Comparison of ENCODE assay signal across 1 cellular context in the genomic region with DNA sequence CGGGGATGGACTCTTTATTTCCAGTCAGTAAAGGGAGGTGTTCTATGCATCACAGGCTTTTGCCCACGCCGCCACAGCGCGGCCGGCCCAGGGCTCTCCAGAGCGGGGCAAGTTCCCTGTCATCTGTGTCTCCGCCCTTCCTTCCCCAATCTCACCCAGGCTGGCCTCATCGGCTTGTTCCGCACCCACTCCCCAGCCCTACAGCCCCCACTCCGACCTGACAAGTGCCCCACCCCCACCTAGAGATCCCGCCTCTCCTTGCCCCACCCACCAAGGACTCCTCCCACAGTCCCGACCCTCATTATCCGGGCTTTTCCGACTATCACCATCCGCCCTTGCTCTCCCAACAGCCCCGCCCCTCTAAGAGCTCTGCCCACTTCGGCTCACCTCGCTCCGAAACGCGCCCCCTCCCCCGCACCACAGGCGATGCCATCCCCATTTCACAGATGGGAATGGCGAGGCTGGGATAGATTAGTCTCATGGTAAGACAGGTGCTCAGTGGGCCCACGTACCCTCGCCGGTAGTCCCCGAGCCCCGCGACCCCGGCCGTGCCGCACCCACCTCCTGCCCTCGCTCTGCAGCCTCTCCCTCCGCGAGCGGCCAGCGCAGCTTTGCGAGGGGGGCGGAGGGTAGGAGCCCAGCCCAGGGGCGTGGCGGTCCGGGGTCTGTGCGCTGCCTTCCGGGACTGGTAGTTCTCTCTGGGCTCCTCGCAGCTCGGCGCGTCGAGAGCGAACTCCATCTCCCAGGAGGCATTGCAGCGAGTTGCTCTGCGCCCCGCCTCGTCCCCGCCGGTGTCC.
TF ChIP-seq lines count a peak whose summit lies in the region.

A gene with protein sequence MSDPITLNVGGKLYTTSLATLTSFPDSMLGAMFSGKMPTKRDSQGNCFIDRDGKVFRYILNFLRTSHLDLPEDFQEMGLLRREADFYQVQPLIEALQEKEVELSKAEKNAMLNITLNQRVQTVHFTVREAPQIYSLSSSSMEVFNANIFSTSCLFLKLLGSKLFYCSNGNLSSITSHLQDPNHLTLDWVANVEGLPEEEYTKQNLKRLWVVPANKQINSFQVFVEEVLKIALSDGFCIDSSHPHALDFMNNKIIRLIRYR (minus strand): TSS at position 615 of the 797 bp plus-strand sequence. CDS start 14,072 bp downstream, outside the sequence.

TF ChIP-seq in HepG2, 621 proteins besides CTCF, POLR2A, EP300 and RAD21 (continued from another document and continues in another):
- TF ChIP-seq, protein P1, sequence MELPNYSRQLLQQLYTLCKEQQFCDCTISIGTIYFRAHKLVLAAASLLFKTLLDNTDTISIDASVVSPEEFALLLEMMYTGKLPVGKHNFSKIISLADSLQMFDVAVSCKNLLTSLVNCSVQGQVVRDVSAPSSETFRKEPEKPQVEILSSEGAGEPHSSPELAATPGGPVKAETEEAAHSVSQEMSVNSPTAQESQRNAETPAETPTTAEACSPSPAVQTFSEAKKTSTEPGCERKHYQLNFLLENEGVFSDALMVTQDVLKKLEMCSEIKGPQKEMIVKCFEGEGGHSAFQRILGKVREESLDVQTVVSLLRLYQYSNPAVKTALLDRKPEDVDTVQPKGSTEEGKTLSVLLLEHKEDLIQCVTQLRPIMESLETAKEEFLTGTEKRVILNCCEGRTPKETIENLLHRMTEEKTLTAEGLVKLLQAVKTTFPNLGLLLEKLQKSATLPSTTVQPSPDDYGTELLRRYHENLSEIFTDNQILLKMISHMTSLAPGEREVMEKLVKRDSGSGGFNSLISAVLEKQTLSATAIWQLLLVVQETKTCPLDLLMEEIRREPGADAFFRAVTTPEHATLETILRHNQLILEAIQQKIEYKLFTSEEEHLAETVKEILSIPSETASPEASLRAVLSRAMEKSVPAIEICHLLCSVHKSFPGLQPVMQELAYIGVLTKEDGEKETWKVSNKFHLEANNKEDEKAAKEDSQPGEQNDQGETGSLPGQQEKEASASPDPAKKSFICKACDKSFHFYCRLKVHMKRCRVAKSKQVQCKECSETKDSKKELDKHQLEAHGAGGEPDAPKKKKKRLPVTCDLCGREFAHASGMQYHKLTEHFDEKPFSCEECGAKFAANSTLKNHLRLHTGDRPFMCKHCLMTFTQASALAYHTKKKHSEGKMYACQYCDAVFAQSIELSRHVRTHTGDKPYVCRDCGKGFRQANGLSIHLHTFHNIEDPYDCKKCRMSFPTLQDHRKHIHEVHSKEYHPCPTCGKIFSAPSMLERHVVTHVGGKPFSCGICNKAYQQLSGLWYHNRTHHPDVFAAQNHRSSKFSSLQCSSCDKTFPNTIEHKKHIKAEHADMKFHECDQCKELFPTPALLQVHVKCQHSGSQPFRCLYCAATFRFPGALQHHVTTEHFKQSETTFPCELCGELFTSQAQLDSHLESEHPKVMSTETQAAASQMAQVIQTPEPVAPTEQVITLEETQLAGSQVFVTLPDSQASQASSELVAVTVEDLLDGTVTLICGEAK (IDR thresholded peaks at IDR 0.05) = no peak
- TF ChIP-seq, protein P1 (CRISPR knock-in tag; IDR thresholded peaks at IDR 0.05) = peak; percentile 59; the same call in 1 of the 2 replicates
- TF ChIP-seq PCBP1 (IDR thresholded peaks at IDR 0.05; ENCODE audit: borderline replicate concordance, low read depth, low read length) (peak; percentile 79), SPEN (CRISPR knock-in tag; IDR thresholded peaks at IDR 0.05; ENCODE audit: low read depth) (no peak; the same call in none of the 2 replicates), ZNF367 (CRISPR knock-in tag; IDR thresholded peaks at IDR 0.05; ENCODE audit: borderline replicate concordance) (no peak), ZSCAN30 (CRISPR knock-in tag; IDR thresholded peaks at IDR 0.05) (no peak), MTF2 (CRISPR knock-in tag; IDR thresholded peaks at IDR 0.05; ENCODE audit: borderline replicate concordance) (no peak), ZNF670 (CRISPR knock-in tag; IDR thresholded peaks at IDR 0.05; ENCODE audit: borderline replicate concordance) (peak; percentile 55; the same call in 1 of the 2 replicates), MED13 (CRISPR knock-in tag; IDR thresholded peaks at IDR 0.05) (no peak), ARNT2 (CRISPR knock-in tag; IDR thresholded peaks at IDR 0.05; ENCODE audit: low read depth) (no peak), MYC (CRISPR knock-in tag; IDR thresholded peaks at IDR 0.05; ENCODE audit: borderline replicate concordance) (peak; percentile 63), ZNF33A (CRISPR knock-in tag; IDR thresholded peaks at IDR 0.05; ENCODE audit: borderline replicate concordance) (no peak), ZNF713 (CRISPR knock-in tag; IDR thresholded peaks at IDR 0.05) (no peak), NFIC (IDR thresholded peaks at IDR 0.05; ENCODE audit: low read length) (no peak), SETDB1 (CRISPR knock-in tag; IDR thresholded peaks at IDR 0.05; ENCODE audit: borderline replicate concordance) (no peak), ZNF101 (CRISPR knock-in tag; IDR thresholded peaks at IDR 0.05; ENCODE audit: borderline replicate concordance, low read depth) (no peak), NCOA5 (CRISPR knock-in tag; IDR thresholded peaks at IDR 0.05) (no peak), ZNF143 (CRISPR knock-in tag; IDR thresholded peaks at IDR 0.05) (peak; percentile 98), ZNF674 (CRISPR knock-in tag; IDR thresholded peaks at IDR 0.05; ENCODE audit: low read depth) (no peak), HOXA5 (CRISPR knock-in tag; IDR thresholded peaks at IDR 0.05) (0 out of 2 replicates have a peak, but pooled peaks have one; percentile 19), CBX1 (IDR thresholded peaks at IDR 0.05; ENCODE audit: low read depth) (peak; percentile 55)
- TF ChIP-seq, protein P2, sequence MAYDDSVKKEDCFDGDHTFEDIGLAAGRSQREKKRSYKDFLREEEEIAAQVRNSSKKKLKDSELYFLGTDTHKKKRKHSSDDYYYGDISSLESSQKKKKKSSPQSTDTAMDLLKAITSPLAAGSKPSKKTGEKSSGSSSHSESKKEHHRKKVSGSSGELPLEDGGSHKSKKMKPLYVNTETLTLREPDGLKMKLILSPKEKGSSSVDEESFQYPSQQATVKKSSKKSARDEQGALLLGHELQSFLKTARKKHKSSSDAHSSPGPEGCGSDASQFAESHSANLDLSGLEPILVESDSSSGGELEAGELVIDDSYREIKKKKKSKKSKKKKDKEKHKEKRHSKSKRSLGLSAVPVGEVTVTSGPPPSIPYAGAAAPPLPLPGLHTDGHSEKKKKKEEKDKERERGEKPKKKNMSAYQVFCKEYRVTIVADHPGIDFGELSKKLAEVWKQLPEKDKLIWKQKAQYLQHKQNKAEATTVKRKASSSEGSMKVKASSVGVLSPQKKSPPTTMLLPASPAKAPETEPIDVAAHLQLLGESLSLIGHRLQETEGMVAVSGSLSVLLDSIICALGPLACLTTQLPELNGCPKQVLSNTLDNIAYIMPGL (CRISPR knock-in tag; IDR thresholded peaks at IDR 0.05; ENCODE audit: borderline replicate concordance in 1 of 2, low read depth in 1 of 2) = peak; percentile 22 to 85; a peak in 3 of 4 replicates
- TF ChIP-seq, protein P3, sequence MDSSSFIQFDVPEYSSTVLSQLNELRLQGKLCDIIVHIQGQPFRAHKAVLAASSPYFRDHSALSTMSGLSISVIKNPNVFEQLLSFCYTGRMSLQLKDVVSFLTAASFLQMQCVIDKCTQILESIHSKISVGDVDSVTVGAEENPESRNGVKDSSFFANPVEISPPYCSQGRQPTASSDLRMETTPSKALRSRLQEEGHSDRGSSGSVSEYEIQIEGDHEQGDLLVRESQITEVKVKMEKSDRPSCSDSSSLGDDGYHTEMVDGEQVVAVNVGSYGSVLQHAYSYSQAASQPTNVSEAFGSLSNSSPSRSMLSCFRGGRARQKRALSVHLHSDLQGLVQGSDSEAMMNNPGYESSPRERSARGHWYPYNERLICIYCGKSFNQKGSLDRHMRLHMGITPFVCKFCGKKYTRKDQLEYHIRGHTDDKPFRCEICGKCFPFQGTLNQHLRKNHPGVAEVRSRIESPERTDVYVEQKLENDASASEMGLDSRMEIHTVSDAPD (CRISPR knock-in tag; IDR thresholded peaks at IDR 0.05) = no peak
- TF ChIP-seq, protein P4, sequence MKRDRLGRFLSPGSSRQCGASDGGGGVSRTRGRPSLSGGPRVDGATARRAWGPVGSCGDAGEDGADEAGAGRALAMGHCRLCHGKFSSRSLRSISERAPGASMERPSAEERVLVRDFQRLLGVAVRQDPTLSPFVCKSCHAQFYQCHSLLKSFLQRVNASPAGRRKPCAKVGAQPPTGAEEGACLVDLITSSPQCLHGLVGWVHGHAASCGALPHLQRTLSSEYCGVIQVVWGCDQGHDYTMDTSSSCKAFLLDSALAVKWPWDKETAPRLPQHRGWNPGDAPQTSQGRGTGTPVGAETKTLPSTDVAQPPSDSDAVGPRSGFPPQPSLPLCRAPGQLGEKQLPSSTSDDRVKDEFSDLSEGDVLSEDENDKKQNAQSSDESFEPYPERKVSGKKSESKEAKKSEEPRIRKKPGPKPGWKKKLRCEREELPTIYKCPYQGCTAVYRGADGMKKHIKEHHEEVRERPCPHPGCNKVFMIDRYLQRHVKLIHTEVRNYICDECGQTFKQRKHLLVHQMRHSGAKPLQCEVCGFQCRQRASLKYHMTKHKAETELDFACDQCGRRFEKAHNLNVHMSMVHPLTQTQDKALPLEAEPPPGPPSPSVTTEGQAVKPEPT (CRISPR knock-in tag; IDR thresholded peaks at IDR 0.05; ENCODE audit: low read depth) = 0 out of 2 replicates have a peak, but pooled peaks have one; percentile 64
- TF ChIP-seq, protein P5, sequence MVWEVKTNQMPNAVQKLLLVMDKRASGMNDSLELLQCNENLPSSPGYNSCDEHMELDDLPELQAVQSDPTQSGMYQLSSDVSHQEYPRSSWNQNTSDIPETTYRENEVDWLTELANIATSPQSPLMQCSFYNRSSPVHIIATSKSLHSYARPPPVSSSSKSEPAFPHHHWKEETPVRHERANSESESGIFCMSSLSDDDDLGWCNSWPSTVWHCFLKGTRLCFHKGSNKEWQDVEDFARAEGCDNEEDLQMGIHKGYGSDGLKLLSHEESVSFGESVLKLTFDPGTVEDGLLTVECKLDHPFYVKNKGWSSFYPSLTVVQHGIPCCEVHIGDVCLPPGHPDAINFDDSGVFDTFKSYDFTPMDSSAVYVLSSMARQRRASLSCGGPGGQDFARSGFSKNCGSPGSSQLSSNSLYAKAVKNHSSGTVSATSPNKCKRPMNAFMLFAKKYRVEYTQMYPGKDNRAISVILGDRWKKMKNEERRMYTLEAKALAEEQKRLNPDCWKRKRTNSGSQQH (CRISPR knock-in tag; IDR thresholded peaks at IDR 0.05; ENCODE audit: low read depth) = no peak
- TF ChIP-seq, protein P6, sequence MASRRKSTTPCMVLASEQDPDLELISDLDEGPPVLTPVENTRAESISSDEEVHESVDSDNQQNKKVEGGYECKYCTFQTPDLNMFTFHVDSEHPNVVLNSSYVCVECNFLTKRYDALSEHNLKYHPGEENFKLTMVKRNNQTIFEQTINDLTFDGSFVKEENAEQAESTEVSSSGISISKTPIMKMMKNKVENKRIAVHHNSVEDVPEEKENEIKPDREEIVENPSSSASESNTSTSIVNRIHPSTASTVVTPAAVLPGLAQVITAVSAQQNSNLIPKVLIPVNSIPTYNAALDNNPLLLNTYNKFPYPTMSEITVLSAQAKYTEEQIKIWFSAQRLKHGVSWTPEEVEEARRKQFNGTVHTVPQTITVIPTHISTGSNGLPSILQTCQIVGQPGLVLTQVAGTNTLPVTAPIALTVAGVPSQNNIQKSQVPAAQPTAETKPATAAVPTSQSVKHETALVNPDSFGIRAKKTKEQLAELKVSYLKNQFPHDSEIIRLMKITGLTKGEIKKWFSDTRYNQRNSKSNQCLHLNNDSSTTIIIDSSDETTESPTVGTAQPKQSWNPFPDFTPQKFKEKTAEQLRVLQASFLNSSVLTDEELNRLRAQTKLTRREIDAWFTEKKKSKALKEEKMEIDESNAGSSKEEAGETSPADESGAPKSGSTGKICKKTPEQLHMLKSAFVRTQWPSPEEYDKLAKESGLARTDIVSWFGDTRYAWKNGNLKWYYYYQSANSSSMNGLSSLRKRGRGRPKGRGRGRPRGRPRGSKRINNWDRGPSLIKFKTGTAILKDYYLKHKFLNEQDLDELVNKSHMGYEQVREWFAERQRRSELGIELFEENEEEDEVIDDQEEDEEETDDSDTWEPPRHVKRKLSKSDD (CRISPR knock-in tag; IDR thresholded peaks at IDR 0.05; ENCODE audit: low read depth) = 0 out of 2 replicates have a peak, but pooled peaks have one; percentile 8
- TF ChIP-seq, protein P7, sequence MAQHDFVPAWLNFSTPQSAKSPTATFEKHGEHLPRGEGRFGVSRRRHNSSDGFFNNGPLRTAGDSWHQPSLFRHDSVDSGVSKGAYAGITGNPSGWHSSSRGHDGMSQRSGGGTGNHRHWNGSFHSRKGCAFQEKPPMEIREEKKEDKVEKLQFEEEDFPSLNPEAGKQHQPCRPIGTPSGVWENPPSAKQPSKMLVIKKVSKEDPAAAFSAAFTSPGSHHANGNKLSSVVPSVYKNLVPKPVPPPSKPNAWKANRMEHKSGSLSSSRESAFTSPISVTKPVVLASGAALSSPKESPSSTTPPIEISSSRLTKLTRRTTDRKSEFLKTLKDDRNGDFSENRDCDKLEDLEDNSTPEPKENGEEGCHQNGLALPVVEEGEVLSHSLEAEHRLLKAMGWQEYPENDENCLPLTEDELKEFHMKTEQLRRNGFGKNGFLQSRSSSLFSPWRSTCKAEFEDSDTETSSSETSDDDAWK (CRISPR knock-in tag; IDR thresholded peaks at IDR 0.05) = no peak
- TF ChIP-seq, protein P8, sequence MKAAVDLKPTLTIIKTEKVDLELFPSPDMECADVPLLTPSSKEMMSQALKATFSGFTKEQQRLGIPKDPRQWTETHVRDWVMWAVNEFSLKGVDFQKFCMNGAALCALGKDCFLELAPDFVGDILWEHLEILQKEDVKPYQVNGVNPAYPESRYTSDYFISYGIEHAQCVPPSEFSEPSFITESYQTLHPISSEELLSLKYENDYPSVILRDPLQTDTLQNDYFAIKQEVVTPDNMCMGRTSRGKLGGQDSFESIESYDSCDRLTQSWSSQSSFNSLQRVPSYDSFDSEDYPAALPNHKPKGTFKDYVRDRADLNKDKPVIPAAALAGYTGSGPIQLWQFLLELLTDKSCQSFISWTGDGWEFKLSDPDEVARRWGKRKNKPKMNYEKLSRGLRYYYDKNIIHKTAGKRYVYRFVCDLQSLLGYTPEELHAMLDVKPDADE (CRISPR knock-in tag; IDR thresholded peaks at IDR 0.05) = no peak
